In the genomic region with DNA sequence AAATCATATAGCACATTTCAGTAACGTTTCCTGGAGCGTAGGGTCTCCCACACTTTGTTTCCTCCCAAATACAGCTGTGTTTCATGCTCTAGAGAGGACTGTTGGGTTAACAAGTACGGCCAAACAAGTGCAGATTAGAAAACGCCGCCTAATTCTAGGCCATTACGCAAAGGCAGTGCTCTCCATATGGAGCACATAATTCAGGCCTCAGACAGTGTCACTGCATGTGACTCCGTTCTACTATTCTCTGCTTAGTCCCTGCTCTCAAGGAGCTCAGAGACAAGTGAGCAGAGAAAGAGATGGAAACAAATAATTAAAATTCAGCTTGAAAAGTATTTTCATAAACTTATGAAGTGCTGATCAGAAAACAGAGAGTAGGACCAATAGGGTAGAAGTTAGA, we compare ENCODE assay signal across 25 cellular contexts.
"Had no signal": no experiment of that assay in that cellular context is flagged by ENCODE, and none has a peak within 500 bp of the region (broad histone marks: within the 10 kb centered on the region; RNA-seq: fewer than 3 reads in every experiment).

No MANE protein-coding gene starts in this region.

- DNase-seq: MG63, NCI-H1092, NCI-H1105 treated with DMSO at 0.1 percent for 48 hours, NCI-H1417 treated with DMSO at 0.1 percent for 48 hours, NCI-H146, NCI-H1694 treated with DMSO at 0.1 percent for 48 hours, NCI-H1930, NCI-H2081, NCI-H2107, NCI-H2227 treated with DMSO at 0.1 percent for 48 hours, NCI-H524, NCI-H526 treated with DMSO at 0.1 percent for 48 hours, NCI-H774, Right ventricle myocardium superior, RPMI8226, SIG-M5, SW 1271 had no signal

- H3K9me3 ChIP-seq: MG63, SJSA1 had no signal

- H3K4me2 ChIP-seq: KMS-11 had no signal

- H3K36me3 ChIP-seq: MG63 had no signal

- ATAC-seq: K562 had no signal

- H3K4me3 ChIP-seq: K562, MG63, SJSA1, SK-N-MC had no signal

- H3K27me3 Mint-ChIP-seq: IgD-negative memory B cell had no signal

- FAIRE-seq: HTR-8/SVneo, K562, RCC 7860 had no signal

- H3K27me3 ChIP-seq: MG63, SJSA1 had no signal

- H3K27ac ChIP-seq: HL-60, KMS-11, SJSA1, SK-N-MC had no signal

- H3K4me1 ChIP-seq: SJSA1 had no signal

- H3K9ac ChIP-seq: KMS-11 had no signal
